Comparison of ENCODE assay signal across 8 cellular contexts in the genomic region with DNA sequence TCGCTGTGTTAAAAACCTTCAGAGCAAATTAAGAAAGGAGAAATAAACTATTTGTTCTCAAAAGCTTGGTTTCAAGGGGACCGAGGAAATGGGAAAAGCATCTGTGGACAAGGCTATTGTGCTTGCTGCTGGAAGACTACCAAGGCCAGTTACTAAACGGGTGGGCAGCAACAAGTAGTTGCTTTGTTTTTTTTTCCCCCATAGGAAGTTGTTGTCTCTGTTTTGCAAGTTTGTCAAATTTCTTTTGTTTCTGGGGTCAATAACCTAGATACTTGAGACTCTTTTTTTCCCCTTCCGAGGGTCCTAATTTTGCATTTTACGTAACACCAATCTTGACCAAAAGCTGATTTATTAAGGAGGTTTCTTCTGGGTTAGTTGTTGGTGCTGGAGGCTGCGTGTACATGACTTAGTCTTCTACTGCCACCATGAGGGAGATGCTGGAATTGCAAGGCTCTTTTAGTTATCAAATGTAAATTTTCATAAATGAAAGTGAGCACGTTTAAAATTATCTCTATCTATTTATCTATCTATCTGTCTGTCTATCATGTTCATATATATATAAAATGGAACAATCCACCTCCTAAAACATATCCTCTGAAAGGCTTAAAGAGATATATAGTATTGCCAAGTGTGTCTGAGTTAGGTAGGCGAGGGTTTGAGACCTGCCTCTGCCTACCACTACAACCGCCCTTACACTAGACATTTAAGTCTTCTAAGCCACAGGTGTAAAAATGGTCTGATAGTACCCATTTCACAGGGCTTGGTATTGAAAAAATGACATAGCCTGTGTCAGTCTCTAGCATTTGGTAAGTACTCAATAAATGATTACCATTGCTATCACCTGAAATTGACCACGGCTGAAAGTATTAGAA.
DNase-seq lines count a peak whose midpoint lies in the region; ATAC-seq and TF ChIP-seq lines count a peak whose summit lies in the region.

No MANE protein-coding gene starts in this region.

- peaks cover 9% of the 10 kb centered on the region; the same call in 1 of the 2 replicates for H3K27me3 ChIP-seq in BE2C
- H3K27me3 ChIP-seq in effector memory CD4-positive, alpha-beta T cell (replicated peaks; ENCODE audit: control insufficient read depth, insufficient read depth, low read length, poor library complexity, severe bottlenecking), result peaks cover 5% of the 10 kb centered on the region

- DNase-seq in BE2C (peak; percentile 66), NCI-H526 treated with DMSO at 0.1 percent for 48 hours (lab: John Stamatoyannopoulos, UW) (peak; percentile 54), mucosa of descending colon (peak in 1 of 3 donors; percentile 97)
- peak; percentile 30 to 70 for DNase-seq in activated CD4-positive, alpha-beta T cell treated with anti-CD3 and anti-CD28 coated beads, Interleukin-2, amount 50 U/mL, for 24 hours (ENCODE audit: low read depth in 1 of 2, low spot score in 1 of 2)
- peak; percentile 9 to 64 (median 23) for DNase-seq in effector memory CD4-positive, alpha-beta T cell
- DNase-seq in stimulated activated CD8-positive, alpha-beta memory T cell treated with anti-CD3 and anti-CD28 coated beads, Interleukin-7, amount 100 ng/mL, for 24 hours (ENCODE audit: low read depth), result peak; percentile 52

- no peak overlapping the region for H3K27ac ChIP-seq in HEK293 (ENCODE audit: extremely low read depth, low read depth, low read length)
- H3K27ac ChIP-seq in effector memory CD4-positive, alpha-beta T cell (ENCODE audit: insufficient read depth, low read length, poor library complexity, severe bottlenecking), result no peak overlapping the region

- peaks cover 2% of the 10 kb centered on the region for H3K4me1 ChIP-seq in BE2C
- peaks cover 6% of the 10 kb centered on the region; the same call in 1 of the 2 replicates for H3K4me1 ChIP-seq in HEK293 (ENCODE audit: control insufficient read depth, insufficient read depth, low read length)
- no peaks in the 10 kb centered on the region for H3K4me1 ChIP-seq in effector memory CD4-positive, alpha-beta T cell (ENCODE audit: control insufficient read depth, insufficient read depth, low read length, poor library complexity, severe bottlenecking)
- H3K4me1 ChIP-seq in mucosa of descending colon (ENCODE audit: low read depth), result peaks cover 5% of the 10 kb centered on the region

- POLR2A ChIA-PET in HEK293 (lab: Yijun Ruan, JAX), result interaction anchor here (0.6 kb wide), 1 partner anchor 9 kb away, joined by 3 read pairs; no protein-coding TSS in a partner anchor

- no peak overlapping the region for H3K4me3 ChIP-seq in BE2C (ENCODE audit: low read depth, low read length)
- H3K4me3 ChIP-seq in HEK293 (ENCODE audit: low read depth, low read length), result no peak overlapping the region
- H3K4me3 ChIP-seq in effector memory CD4-positive, alpha-beta T cell (ENCODE audit: insufficient read depth, low read depth, low read length, poor library complexity, severe bottlenecking), result no peak overlapping the region
- H3K4me3 ChIP-seq in mucosa of descending colon, result no peak overlapping the region

- no peaks in the 10 kb centered on the region for H3K36me3 ChIP-seq in BE2C
- H3K36me3 ChIP-seq in HEK293 (ENCODE audit: control insufficient read depth in 2 of 2, insufficient read depth in 1 of 2, low read length in 2 of 2), result no peaks in the 10 kb centered on the region
- no peaks in the 10 kb centered on the region for H3K36me3 ChIP-seq in effector memory CD4-positive, alpha-beta T cell (ENCODE audit: control insufficient read depth, insufficient read depth, low read length)
- no peaks in the 10 kb centered on the region for H3K36me3 ChIP-seq in mucosa of descending colon (ENCODE audit: low read depth)

- ATAC-seq in mucosa of descending colon, result peak; percentile 78
- no peak for ATAC-seq in HG02840 (IDR thresholded peaks at IDR 0.05; ENCODE audit: low FRiP score, unreplicated experiment)

- CTCF ChIA-PET in HEK293 (lab: Yijun Ruan, JAX), result interaction anchor here (0.6 to 5.5 kb wide), 72 partner anchors 8 to 1198 kb away, joined by 3 to 177 read pairs (median 3); a partner anchor contains a TSS

- intact Hi-C loops in mucosa of descending colon (cut with DNase I, micrococcal nuclease), result loop anchor here (5.0 kb wide), 1 partner anchor 312 kb away; no protein-coding TSS in a partner anchor

- no peaks in the 10 kb centered on the region for H3K9me3 ChIP-seq in BE2C
- H3K9me3 ChIP-seq in HEK293 (ENCODE audit: control insufficient read depth, insufficient read depth, low read depth, low read length), result no peaks in the 10 kb centered on the region
- H3K9me3 ChIP-seq in effector memory CD4-positive, alpha-beta T cell (ENCODE audit: control insufficient read depth, low read length), result no peaks in the 10 kb centered on the region
- H3K9me3 ChIP-seq in mucosa of descending colon, result no peaks in the 10 kb centered on the region

- TF ChIP-seq CTCF in BE2C (IDR thresholded peaks at IDR 0.05; ENCODE audit: low read depth, low read length), result peak; percentile 93
- TF ChIP-seq CTCF in HEK293 (tag by site-specific recombination; IDR thresholded peaks at IDR 0.05), result peak; percentile 70; the same call in 1 of the 2 replicates
- peak; percentile 93 for TF ChIP-seq CTCF in mucosa of descending colon (IDR thresholded peaks at IDR 0.05)

TF ChIP-seq in HEK293, 187 proteins besides CTCF, POLR2A, EP300 and RAD21 (continues in another document):
- TF ChIP-seq ZNF660 (tag by site-specific recombination; IDR thresholded peaks at IDR 0.05) (0 out of 2 replicates have a peak, but pooled peaks have one; percentile 52), GLI4 (tag by site-specific recombination; IDR thresholded peaks at IDR 0.05) (no peak), ZNF391 (tag by site-specific recombination; IDR thresholded peaks at IDR 0.05; ENCODE audit: borderline replicate concordance, low read depth) (no peak), ZNF394 (tag by site-specific recombination; IDR thresholded peaks at IDR 0.05; ENCODE audit: borderline replicate concordance) (no peak), ZNF776 (tag by site-specific recombination; IDR thresholded peaks at IDR 0.05; ENCODE audit: borderline replicate concordance) (no peak), ZNF157 (tag by site-specific recombination; IDR thresholded peaks at IDR 0.05) (no peak), ZNF10 (tag by site-specific recombination; IDR thresholded peaks at IDR 0.05) (no peak), TCF7L2 (IDR thresholded peaks at IDR 0.05; ENCODE audit: borderline replicate concordance, low read depth, low read length) (no peak), ZNF514 (tag by site-specific recombination; IDR thresholded peaks at IDR 0.05) (no peak), ZNF174 (tag by site-specific recombination; IDR thresholded peaks at IDR 0.05) (no peak), SCRT1 (tag by site-specific recombination; IDR thresholded peaks at IDR 0.05; ENCODE audit: borderline replicate concordance) (peak; percentile 91), ZNF473 (tag by site-specific recombination; IDR thresholded peaks at IDR 0.05) (no peak)
- TF ChIP-seq, protein P1, sequence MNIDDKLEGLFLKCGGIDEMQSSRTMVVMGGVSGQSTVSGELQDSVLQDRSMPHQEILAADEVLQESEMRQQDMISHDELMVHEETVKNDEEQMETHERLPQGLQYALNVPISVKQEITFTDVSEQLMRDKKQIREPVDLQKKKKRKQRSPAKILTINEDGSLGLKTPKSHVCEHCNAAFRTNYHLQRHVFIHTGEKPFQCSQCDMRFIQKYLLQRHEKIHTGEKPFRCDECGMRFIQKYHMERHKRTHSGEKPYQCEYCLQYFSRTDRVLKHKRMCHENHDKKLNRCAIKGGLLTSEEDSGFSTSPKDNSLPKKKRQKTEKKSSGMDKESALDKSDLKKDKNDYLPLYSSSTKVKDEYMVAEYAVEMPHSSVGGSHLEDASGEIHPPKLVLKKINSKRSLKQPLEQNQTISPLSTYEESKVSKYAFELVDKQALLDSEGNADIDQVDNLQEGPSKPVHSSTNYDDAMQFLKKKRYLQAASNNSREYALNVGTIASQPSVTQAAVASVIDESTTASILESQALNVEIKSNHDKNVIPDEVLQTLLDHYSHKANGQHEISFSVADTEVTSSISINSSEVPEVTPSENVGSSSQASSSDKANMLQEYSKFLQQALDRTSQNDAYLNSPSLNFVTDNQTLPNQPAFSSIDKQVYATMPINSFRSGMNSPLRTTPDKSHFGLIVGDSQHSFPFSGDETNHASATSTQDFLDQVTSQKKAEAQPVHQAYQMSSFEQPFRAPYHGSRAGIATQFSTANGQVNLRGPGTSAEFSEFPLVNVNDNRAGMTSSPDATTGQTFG (tag by site-specific recombination; IDR thresholded peaks at IDR 0.05; ENCODE audit: borderline replicate concordance), result no peak
- TF ChIP-seq, protein P2, sequence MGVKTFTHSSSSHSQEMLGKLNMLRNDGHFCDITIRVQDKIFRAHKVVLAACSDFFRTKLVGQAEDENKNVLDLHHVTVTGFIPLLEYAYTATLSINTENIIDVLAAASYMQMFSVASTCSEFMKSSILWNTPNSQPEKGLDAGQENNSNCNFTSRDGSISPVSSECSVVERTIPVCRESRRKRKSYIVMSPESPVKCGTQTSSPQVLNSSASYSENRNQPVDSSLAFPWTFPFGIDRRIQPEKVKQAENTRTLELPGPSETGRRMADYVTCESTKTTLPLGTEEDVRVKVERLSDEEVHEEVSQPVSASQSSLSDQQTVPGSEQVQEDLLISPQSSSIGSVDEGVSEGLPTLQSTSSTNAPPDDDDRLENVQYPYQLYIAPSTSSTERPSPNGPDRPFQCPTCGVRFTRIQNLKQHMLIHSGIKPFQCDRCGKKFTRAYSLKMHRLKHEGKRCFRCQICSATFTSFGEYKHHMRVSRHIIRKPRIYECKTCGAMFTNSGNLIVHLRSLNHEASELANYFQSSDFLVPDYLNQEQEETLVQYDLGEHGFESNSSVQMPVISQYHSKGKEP (tag by site-specific recombination; IDR thresholded peaks at IDR 0.05), result no peak
- TF ChIP-seq, protein P3, sequence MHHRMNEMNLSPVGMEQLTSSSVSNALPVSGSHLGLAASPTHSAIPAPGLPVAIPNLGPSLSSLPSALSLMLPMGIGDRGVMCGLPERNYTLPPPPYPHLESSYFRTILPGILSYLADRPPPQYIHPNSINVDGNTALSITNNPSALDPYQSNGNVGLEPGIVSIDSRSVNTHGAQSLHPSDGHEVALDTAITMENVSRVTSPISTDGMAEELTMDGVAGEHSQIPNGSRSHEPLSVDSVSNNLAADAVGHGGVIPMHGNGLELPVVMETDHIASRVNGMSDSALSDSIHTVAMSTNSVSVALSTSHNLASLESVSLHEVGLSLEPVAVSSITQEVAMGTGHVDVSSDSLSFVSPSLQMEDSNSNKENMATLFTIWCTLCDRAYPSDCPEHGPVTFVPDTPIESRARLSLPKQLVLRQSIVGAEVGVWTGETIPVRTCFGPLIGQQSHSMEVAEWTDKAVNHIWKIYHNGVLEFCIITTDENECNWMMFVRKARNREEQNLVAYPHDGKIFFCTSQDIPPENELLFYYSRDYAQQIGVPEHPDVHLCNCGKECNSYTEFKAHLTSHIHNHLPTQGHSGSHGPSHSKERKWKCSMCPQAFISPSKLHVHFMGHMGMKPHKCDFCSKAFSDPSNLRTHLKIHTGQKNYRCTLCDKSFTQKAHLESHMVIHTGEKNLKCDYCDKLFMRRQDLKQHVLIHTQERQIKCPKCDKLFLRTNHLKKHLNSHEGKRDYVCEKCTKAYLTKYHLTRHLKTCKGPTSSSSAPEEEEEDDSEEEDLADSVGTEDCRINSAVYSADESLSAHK (tag by site-specific recombination; IDR thresholded peaks at IDR 0.05), result no peak
